1 cellular context compared by ENCODE assay signal in the genomic region with DNA sequence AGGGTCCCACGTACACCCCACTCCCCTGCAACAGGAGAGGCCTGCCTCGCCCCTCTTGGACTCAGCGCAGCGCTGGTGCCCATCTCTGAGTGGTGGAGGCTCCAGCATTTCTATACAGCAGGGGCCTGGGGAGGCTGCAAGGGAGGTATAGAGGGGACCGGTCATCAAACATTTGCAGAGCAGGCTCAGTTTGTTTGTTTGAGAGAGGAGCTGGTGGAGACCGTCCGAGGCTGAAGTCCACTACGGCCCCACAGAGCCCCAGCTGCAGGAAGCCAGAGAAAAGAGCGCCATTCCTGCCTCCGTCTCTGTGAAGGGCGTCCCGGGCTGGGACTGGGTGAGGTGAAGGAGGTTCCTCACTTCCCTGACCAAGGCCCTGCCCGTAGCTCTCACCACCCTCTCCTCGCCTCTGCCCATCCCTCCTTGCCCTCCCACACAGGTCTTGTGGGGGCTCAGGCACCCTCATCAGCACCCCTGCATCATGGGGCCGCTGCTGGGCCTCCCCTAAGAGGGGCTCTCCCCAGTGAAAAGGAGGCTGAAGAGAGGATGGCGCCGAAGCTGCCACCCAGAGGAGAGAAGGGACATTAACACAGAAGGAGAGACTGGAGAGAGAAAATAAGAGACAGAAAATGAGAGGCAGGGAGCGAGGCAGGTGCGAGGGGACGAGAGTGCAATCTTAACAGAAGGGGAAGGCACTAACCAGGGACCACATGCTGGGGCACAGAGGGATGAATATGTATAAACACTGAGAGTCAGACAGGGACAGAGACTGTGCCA.
A peak's percentile ranks its signal among the peaks of the same experiment; 100 is the strongest.
TF ChIP-seq lines count a peak whose summit lies in the region.

No MANE protein-coding gene starts in this region.

TF ChIP-seq in HepG2, 621 proteins besides CTCF, POLR2A, EP300 and RAD21 (continued from another document and continues in another):
- TF ChIP-seq, protein P1, sequence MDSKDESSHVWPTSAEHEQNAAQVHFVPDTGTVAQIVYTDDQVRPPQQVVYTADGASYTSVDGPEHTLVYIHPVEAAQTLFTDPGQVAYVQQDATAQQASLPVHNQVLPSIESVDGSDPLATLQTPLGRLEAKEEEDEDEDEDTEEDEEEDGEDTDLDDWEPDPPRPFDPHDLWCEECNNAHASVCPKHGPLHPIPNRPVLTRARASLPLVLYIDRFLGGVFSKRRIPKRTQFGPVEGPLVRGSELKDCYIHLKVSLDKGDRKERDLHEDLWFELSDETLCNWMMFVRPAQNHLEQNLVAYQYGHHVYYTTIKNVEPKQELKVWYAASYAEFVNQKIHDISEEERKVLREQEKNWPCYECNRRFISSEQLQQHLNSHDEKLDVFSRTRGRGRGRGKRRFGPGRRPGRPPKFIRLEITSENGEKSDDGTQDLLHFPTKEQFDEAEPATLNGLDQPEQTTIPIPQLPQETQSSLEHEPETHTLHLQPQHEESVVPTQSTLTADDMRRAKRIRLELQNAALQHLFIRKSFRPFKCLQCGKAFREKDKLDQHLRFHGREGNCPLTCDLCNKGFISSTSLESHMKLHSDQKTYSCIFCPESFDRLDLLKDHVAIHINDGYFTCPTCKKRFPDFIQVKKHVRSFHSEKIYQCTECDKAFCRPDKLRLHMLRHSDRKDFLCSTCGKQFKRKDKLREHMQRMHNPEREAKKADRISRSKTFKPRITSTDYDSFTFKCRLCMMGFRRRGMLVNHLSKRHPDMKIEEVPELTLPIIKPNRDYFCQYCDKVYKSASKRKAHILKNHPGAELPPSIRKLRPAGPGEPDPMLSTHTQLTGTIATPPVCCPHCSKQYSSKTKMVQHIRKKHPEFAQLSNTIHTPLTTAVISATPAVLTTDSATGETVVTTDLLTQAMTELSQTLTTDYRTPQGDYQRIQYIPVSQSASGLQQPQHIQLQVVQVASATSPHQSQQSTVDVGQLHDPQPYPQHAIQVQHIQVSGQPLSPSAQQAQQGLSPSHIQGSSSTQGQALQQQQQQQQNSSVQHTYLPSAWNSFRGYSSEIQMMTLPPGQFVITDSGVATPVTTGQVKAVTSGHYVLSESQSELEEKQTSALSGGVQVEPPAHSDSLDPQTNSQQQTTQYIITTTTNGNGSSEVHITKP (CRISPR knock-in tag; IDR thresholded peaks at IDR 0.05; ENCODE audit: low read depth) = peak; percentile 17; the same call in 1 of the 2 replicates
- 0 out of 2 replicates have a peak, but pooled peaks have one; percentile 28 for TF ChIP-seq ZSCAN12 (CRISPR knock-in tag; IDR thresholded peaks at IDR 0.05)
- TF ChIP-seq, protein P2, sequence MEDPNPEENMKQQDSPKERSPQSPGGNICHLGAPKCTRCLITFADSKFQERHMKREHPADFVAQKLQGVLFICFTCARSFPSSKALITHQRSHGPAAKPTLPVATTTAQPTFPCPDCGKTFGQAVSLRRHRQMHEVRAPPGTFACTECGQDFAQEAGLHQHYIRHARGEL (CRISPR knock-in tag; IDR thresholded peaks at IDR 0.05) = no peak
- TF ChIP-seq ZNF317 (CRISPR knock-in tag; IDR thresholded peaks at IDR 0.05) = 0 out of 2 replicates have a peak, but pooled peaks have one; percentile 44
- TF ChIP-seq MEIS2 (CRISPR knock-in tag; IDR thresholded peaks at IDR 0.05) = no peak
- TF ChIP-seq RARA (CRISPR knock-in tag; IDR thresholded peaks at IDR 0.05) = 0 out of 2 replicates have a peak, but pooled peaks have one; percentile 36
- no peak for TF ChIP-seq XRCC5 (optimal IDR thresholded peaks at IDR 0.05; ENCODE audit: low read length)
- TF ChIP-seq, protein P3, sequence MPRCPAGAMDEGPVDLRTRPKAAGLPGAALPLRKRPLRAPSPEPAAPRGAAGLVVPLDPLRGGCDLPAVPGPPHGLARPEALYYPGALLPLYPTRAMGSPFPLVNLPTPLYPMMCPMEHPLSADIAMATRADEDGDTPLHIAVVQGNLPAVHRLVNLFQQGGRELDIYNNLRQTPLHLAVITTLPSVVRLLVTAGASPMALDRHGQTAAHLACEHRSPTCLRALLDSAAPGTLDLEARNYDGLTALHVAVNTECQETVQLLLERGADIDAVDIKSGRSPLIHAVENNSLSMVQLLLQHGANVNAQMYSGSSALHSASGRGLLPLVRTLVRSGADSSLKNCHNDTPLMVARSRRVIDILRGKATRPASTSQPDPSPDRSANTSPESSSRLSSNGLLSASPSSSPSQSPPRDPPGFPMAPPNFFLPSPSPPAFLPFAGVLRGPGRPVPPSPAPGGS (CRISPR knock-in tag; IDR thresholded peaks at IDR 0.05) = peak; percentile 70
- TF ChIP-seq ELF1 (CRISPR knock-in tag; IDR thresholded peaks at IDR 0.05) = peak; percentile 20; the same call in 1 of the 2 replicates
- TF ChIP-seq HIC2 (CRISPR knock-in tag; IDR thresholded peaks at IDR 0.05; ENCODE audit: low read depth) = no peak; the same call in 1 of the 2 replicates
- 0 out of 2 replicates have a peak, but pooled peaks have one; percentile 29 for TF ChIP-seq NRL (CRISPR knock-in tag; IDR thresholded peaks at IDR 0.05; ENCODE audit: borderline replicate concordance)
- TF ChIP-seq, protein P4, sequence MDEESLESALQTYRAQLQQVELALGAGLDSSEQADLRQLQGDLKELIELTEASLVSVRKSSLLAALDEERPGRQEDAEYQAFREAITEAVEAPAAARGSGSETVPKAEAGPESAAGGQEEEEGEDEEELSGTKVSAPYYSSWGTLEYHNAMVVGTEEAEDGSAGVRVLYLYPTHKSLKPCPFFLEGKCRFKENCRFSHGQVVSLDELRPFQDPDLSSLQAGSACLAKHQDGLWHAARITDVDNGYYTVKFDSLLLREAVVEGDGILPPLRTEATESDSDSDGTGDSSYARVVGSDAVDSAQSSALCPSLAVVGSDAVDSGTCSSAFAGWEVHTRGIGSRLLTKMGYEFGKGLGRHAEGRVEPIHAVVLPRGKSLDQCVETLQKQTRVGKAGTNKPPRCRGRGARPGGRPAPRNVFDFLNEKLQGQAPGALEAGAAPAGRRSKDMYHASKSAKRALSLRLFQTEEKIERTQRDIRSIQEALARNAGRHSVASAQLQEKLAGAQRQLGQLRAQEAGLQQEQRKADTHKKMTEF (CRISPR knock-in tag; IDR thresholded peaks at IDR 0.05) = peak; percentile 66
- TF ChIP-seq ZNF598 (CRISPR knock-in tag; IDR thresholded peaks at IDR 0.05; ENCODE audit: borderline replicate concordance) = 0 out of 2 replicates have a peak, but pooled peaks have one; percentile 33
- peak; percentile 64 for TF ChIP-seq PITX1 (CRISPR knock-in tag; IDR thresholded peaks at IDR 0.05)
- no peak for TF ChIP-seq HDAC6 (IDR thresholded peaks at IDR 0.05; ENCODE audit: low read depth, low read length)
- TF ChIP-seq PAWR (CRISPR knock-in tag; IDR thresholded peaks at IDR 0.05; ENCODE audit: borderline replicate concordance) = no peak
- peak; percentile 52 for TF ChIP-seq ERF (CRISPR knock-in tag; IDR thresholded peaks at IDR 0.05)
- TF ChIP-seq THAP11 (CRISPR knock-in tag; IDR thresholded peaks at IDR 0.05) = 0 out of 2 replicates have a peak, but pooled peaks have one; percentile 46
- TF ChIP-seq ZNF749 (CRISPR knock-in tag; IDR thresholded peaks at IDR 0.05; ENCODE audit: borderline replicate concordance) = no peak
- peak; percentile 39; the same call in 1 of the 2 replicates for TF ChIP-seq DNMT1 (CRISPR knock-in tag; IDR thresholded peaks at IDR 0.05)
- TF ChIP-seq ZBTB3 (CRISPR knock-in tag; IDR thresholded peaks at IDR 0.05; ENCODE audit: borderline replicate concordance, low read depth) = no peak
- TF ChIP-seq, protein P5, sequence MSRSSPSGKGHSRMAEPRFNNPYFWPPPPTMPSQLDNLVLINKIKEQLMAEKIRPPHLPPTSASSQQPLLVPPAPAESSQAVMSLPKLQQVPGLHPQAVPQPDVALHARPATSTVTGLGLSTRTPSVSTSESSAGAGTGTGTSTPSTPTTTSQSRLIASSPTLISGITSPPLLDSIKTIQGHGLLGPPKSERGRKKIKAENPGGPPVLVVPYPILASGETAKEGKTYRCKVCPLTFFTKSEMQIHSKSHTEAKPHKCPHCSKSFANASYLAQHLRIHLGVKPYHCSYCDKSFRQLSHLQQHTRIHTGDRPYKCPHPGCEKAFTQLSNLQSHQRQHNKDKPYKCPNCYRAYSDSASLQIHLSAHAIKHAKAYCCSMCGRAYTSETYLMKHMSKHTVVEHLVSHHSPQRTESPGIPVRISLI (CRISPR knock-in tag; IDR thresholded peaks at IDR 0.05; ENCODE audit: borderline replicate concordance) = peak; percentile 26; the same call in 1 of the 2 replicates
- no peak for TF ChIP-seq HNF1A (IDR thresholded peaks at IDR 0.05; ENCODE audit: low read depth)
- no peak; the same call in 1 of the 2 replicates for TF ChIP-seq HNF1A (CRISPR knock-in tag; IDR thresholded peaks at IDR 0.05; ENCODE audit: borderline replicate concordance)
- TF ChIP-seq KDM3A (CRISPR knock-in tag; IDR thresholded peaks at IDR 0.05; ENCODE audit: low read depth) = peak; percentile 20; the same call in 1 of the 2 replicates
- TF ChIP-seq, protein P6, sequence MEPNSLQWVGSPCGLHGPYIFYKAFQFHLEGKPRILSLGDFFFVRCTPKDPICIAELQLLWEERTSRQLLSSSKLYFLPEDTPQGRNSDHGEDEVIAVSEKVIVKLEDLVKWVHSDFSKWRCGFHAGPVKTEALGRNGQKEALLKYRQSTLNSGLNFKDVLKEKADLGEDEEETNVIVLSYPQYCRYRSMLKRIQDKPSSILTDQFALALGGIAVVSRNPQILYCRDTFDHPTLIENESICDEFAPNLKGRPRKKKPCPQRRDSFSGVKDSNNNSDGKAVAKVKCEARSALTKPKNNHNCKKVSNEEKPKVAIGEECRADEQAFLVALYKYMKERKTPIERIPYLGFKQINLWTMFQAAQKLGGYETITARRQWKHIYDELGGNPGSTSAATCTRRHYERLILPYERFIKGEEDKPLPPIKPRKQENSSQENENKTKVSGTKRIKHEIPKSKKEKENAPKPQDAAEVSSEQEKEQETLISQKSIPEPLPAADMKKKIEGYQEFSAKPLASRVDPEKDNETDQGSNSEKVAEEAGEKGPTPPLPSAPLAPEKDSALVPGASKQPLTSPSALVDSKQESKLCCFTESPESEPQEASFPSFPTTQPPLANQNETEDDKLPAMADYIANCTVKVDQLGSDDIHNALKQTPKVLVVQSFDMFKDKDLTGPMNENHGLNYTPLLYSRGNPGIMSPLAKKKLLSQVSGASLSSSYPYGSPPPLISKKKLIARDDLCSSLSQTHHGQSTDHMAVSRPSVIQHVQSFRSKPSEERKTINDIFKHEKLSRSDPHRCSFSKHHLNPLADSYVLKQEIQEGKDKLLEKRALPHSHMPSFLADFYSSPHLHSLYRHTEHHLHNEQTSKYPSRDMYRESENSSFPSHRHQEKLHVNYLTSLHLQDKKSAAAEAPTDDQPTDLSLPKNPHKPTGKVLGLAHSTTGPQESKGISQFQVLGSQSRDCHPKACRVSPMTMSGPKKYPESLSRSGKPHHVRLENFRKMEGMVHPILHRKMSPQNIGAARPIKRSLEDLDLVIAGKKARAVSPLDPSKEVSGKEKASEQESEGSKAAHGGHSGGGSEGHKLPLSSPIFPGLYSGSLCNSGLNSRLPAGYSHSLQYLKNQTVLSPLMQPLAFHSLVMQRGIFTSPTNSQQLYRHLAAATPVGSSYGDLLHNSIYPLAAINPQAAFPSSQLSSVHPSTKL (CRISPR knock-in tag; IDR thresholded peaks at IDR 0.05) = peak; percentile 18
- TF ChIP-seq ZFX (CRISPR knock-in tag; IDR thresholded peaks at IDR 0.05; ENCODE audit: low read depth) = peak; percentile 73
- peak; percentile 71; the same call in 1 of the 2 replicates for TF ChIP-seq YEATS4 (CRISPR knock-in tag; IDR thresholded peaks at IDR 0.05; ENCODE audit: borderline replicate concordance)
- TF ChIP-seq HOXA9 (CRISPR knock-in tag; IDR thresholded peaks at IDR 0.05; ENCODE audit: borderline replicate concordance) = no peak
- TF ChIP-seq ZNF883 (CRISPR knock-in tag; IDR thresholded peaks at IDR 0.05; ENCODE audit: not compliant biosample characterization) = no peak
- peak; percentile 42; the same call in 1 of the 2 replicates for TF ChIP-seq ZNF121 (CRISPR knock-in tag; IDR thresholded peaks at IDR 0.05)
- peak; percentile 91; the same call in 1 of the 2 replicates for TF ChIP-seq PHF21A (CRISPR knock-in tag; IDR thresholded peaks at IDR 0.05)
- peak; percentile 58 for TF ChIP-seq ZNF292 (CRISPR knock-in tag; IDR thresholded peaks at IDR 0.05; ENCODE audit: borderline replicate concordance, low read depth)
- TF ChIP-seq KMT2A (CRISPR knock-in tag; IDR thresholded peaks at IDR 0.05) = peak; percentile 40; the same call in 1 of the 2 replicates
- TF ChIP-seq ZNF451 (CRISPR knock-in tag; IDR thresholded peaks at IDR 0.05) = 0 out of 2 replicates have a peak, but pooled peaks have one; percentile 70
- TF ChIP-seq RXRB (CRISPR knock-in tag; IDR thresholded peaks at IDR 0.05; ENCODE audit: borderline replicate concordance) = peak; percentile 39; the same call in 1 of the 2 replicates
- TF ChIP-seq KDM2A (CRISPR knock-in tag; IDR thresholded peaks at IDR 0.05; ENCODE audit: borderline replicate concordance, low read depth) = 0 out of 2 replicates have a peak, but pooled peaks have one; percentile 41
